ENCODE assay signal across 11 cellular contexts in genomic region chr21:46661627-46662366, GRCh38. TPM values are rescaled to one million over a fixed set of nuclear protein-coding genes. Genes with fewer than 3 reads are reported as not detected.
DNase-seq lines count a peak whose midpoint lies in the region; ATAC-seq and TF ChIP-seq lines count a peak whose summit lies in the region.
"Had no signal": no experiment of that assay in that cellular context is flagged by ENCODE, and none has a peak within 500 bp of the region (broad histone marks: within the 10 kb centered on the region; RNA-seq: fewer than 3 reads in every experiment).

No MANE protein-coding gene starts in this region.

- ATAC-seq in activated CD8-positive, alpha-beta T cell treated with anti-CD3 and anti-CD28 coated beads for 36 hours, result no peak
- ATAC-seq in activated CD8-positive, alpha-beta T cell treated with anti-CD3 and anti-CD28 coated beads, Interleukin-2, amount 10 ng/mL, durations not matched to agents 7 days and 5 days, result no peak
- ATAC-seq in esophagus mucosa, result no peak
- ATAC-seq: A549 had no signal

- intact Hi-C loops in activated CD8-positive, alpha-beta T cell treated with anti-CD3 and anti-CD28 coated beads for 36 hours (cut with micrococcal nuclease), result no loop called here
- intact Hi-C loops in tibial artery (cut with DNase I; ENCODE audit: low total_unique reads), result no loop called here

- CTCF ChIA-PET in activated CD8-positive, alpha-beta T cell treated with anti-CD3 and anti-CD28 coated beads for 36 hours (lab: Charles Lee), result interaction anchor here (0.7 kb wide), 2 partner anchors 8 to 10 kb away, joined by 4 read pairs; no protein-coding TSS in a partner anchor
- CTCF ChIA-PET in activated CD8-positive, alpha-beta T cell treated with anti-CD3 and anti-CD28 coated beads, Interleukin-2, amount 10 ng/mL, durations not matched to agents 7 days and 5 days (lab: Charles Lee), result interaction anchor here (0.8 to 1.0 kb wide), 3 partner anchors 18 to 140 kb away, joined by 3 read pairs; no protein-coding TSS in a partner anchor

- H3K18ac ChIP-seq in mesenchymal stem cell (ENCODE audit: low read depth in 1 of 2, low read length in 2 of 2), result no peak overlapping the region

- H3K36me3 ChIP-seq in mesenchymal stem cell (ENCODE audit: control insufficient read depth in 1 of 2, insufficient read depth in 2 of 2, low read depth in 1 of 2, low read length in 2 of 2) (peaks cover 60 to 69% of the 10 kb centered on the region in 2 experiments), tibial artery (peaks cover 34 to 68% (median 51%) of the 10 kb centered on the region in 3 donors)

- H3K4me1 Mint-ChIP-seq in activated CD8-positive, alpha-beta T cell treated with anti-CD3 and anti-CD28 coated beads for 36 hours (ENCODE audit: low read depth), result peaks cover 22% of the 10 kb centered on the region
- H3K4me1 Mint-ChIP-seq in activated CD8-positive, alpha-beta T cell treated with anti-CD3 and anti-CD28 coated beads, Interleukin-2, amount 10 ng/mL, durations not matched to agents 7 days and 5 days (ENCODE audit: low read depth), result peaks cover 21% of the 10 kb centered on the region

- H2BK5ac ChIP-seq in mesenchymal stem cell (ENCODE audit: low read depth, low read length, poor library complexity, severe bottlenecking), result no peak overlapping the region

- no peak overlapping the region for H3K4ac ChIP-seq in mesenchymal stem cell (ENCODE audit: low read depth in 1 of 2, low read length in 2 of 2)

- H3K4me1 ChIP-seq in mesenchymal stem cell (ENCODE audit: control insufficient read depth, insufficient read depth, low read depth, low read length) (peaks cover 4% of the 10 kb centered on the region), tibial artery (peaks cover 0 to 7% (median under 1%) of the 10 kb centered on the region in 4 donors)
- H3K4me1 ChIP-seq: A549 had no signal

- no peak overlapping the region for H4K91ac ChIP-seq in mesenchymal stem cell (ENCODE audit: low read length)

- H3K27me3 ChIP-seq in mesenchymal stem cell (ENCODE audit: control insufficient read depth in 1 of 2, insufficient read depth in 1 of 2, low read length in 2 of 2) (no peaks in the 10 kb centered on the region), tibial artery (no peaks in the 10 kb centered on the region)

- peak overlapping the region in 1 of 2 experiments; percentile 64 for H3K23ac ChIP-seq in mesenchymal stem cell (ENCODE audit: low read length in 2 of 2)

- peak overlapping the region in 1 of 2 experiments; percentile 46 for H3K4me3 ChIP-seq in mesenchymal stem cell (ENCODE audit: insufficient read depth in 1 of 2, low read depth in 1 of 2, low read length in 2 of 2)
- peak overlapping the region; percentile 44 to 49 for H3K4me3 ChIP-seq in tibial artery
- H3K4me3 ChIP-seq: A549 had no signal

- no peaks in the 10 kb centered on the region for H3K27me3 Mint-ChIP-seq in activated CD8-positive, alpha-beta T cell treated with anti-CD3 and anti-CD28 coated beads for 36 hours
- H3K27me3 Mint-ChIP-seq in activated CD8-positive, alpha-beta T cell treated with anti-CD3 and anti-CD28 coated beads, Interleukin-2, amount 10 ng/mL, durations not matched to agents 7 days and 5 days (ENCODE audit: low read depth), result no peaks in the 10 kb centered on the region

- peak overlapping the region; percentile 29 for H3K27ac ChIP-seq in cingulate gyrus (ENCODE audit: low read depth, low read length)
- H3K27ac ChIP-seq in mesenchymal stem cell (ENCODE audit: low read length, poor library complexity, severe bottlenecking), result no peak overlapping the region
- peak overlapping the region; percentile 29 to 77 for H3K27ac ChIP-seq in tibial artery
- H3K27ac ChIP-seq: A549 had no signal

- no peak overlapping the region for H2BK15ac ChIP-seq in mesenchymal stem cell (ENCODE audit: low read depth, poor library complexity, severe bottlenecking)

- H3K9me3 Mint-ChIP-seq in activated CD8-positive, alpha-beta T cell treated with anti-CD3 and anti-CD28 coated beads for 36 hours, result peaks cover 1% of the 10 kb centered on the region
- H3K9me3 Mint-ChIP-seq in activated CD8-positive, alpha-beta T cell treated with anti-CD3 and anti-CD28 coated beads, Interleukin-2, amount 10 ng/mL, durations not matched to agents 7 days and 5 days (ENCODE audit: insufficient read depth), result peaks cover 2% of the 10 kb centered on the region

- POLR2A ChIA-PET in activated CD8-positive, alpha-beta T cell treated with anti-CD3 and anti-CD28 coated beads for 36 hours (lab: Charles Lee), result interaction anchor here (1.4 kb wide), 1 partner anchor 40 kb away, joined by 5 read pairs; no protein-coding TSS in a partner anchor
- POLR2A ChIA-PET in activated CD8-positive, alpha-beta T cell treated with anti-CD3 and anti-CD28 coated beads, Interleukin-2, amount 10 ng/mL, durations not matched to agents 7 days and 5 days (lab: Charles Lee), result interaction anchor here (0.8 kb wide), 1 partner anchor 26 kb away, joined by 3 read pairs; the partner anchor contains the start of gene PRMT2

- H3K9ac ChIP-seq in mesenchymal stem cell (ENCODE audit: low read length), result peak overlapping the region; percentile 70

- H3K4me3 Mint-ChIP-seq in activated CD8-positive, alpha-beta T cell treated with anti-CD3 and anti-CD28 coated beads for 36 hours, result peak overlapping the region; percentile 47
- no peak overlapping the region for H3K4me3 Mint-ChIP-seq in activated CD8-positive, alpha-beta T cell treated with anti-CD3 and anti-CD28 coated beads, Interleukin-2, amount 10 ng/mL, durations not matched to agents 7 days and 5 days
- H3K4me3 Mint-ChIP-seq: neural crest cell had no signal

- no peak overlapping the region for H2BK120ac ChIP-seq in mesenchymal stem cell (ENCODE audit: low read depth, low read length)

- H3K9me3 ChIP-seq in mesenchymal stem cell (ENCODE audit: control insufficient read depth, low read length) (no peaks in the 10 kb centered on the region), tibial artery (no peaks in the 10 kb centered on the region)
- H3K9me3 ChIP-seq: A549 had no signal

- no peak overlapping the region for H3K27ac Mint-ChIP-seq in activated CD8-positive, alpha-beta T cell treated with anti-CD3 and anti-CD28 coated beads for 36 hours
- no peak overlapping the region for H3K27ac Mint-ChIP-seq in activated CD8-positive, alpha-beta T cell treated with anti-CD3 and anti-CD28 coated beads, Interleukin-2, amount 10 ng/mL, durations not matched to agents 7 days and 5 days

- no peak overlapping the region for H4K8ac ChIP-seq in mesenchymal stem cell (ENCODE audit: low read length)

- H3K36me3 Mint-ChIP-seq in activated CD8-positive, alpha-beta T cell treated with anti-CD3 and anti-CD28 coated beads for 36 hours (ENCODE audit: low read depth), result peaks cover 30% of the 10 kb centered on the region
- peaks cover 43% of the 10 kb centered on the region for H3K36me3 Mint-ChIP-seq in activated CD8-positive, alpha-beta T cell treated with anti-CD3 and anti-CD28 coated beads, Interleukin-2, amount 10 ng/mL, durations not matched to agents 7 days and 5 days (ENCODE audit: low read depth)

- H3K79me1 ChIP-seq in mesenchymal stem cell (replicated peaks; ENCODE audit: low read length, poor library complexity, severe bottlenecking), result peaks cover 26% of the 10 kb centered on the region

- H3K4me2 ChIP-seq in mesenchymal stem cell (ENCODE audit: low read length, poor library complexity, severe bottlenecking), result no peak overlapping the region
- H3K4me2 ChIP-seq: A549 had no signal

- DNase-seq in activated CD8-positive, alpha-beta T cell treated with anti-CD3 and anti-CD28 coated beads for 36 hours, result no peak
- DNase-seq in activated CD8-positive, alpha-beta T cell treated with anti-CD3 and anti-CD28 coated beads, Interleukin-2, amount 10 ng/mL, durations not matched to agents 7 days and 5 days, result no peak
- DNase-seq in mesenchymal stem cell (no peak), tibial artery (no peak), NCI-H2227 (lab: John Stamatoyannopoulos, UW; ENCODE audit: unreplicated experiment) (no peak), SHP77 treated with DMSO at 0.1 percent for 48 hours (lab: John Stamatoyannopoulos, UW) (no peak)
- DNase-seq: NCI-H526 treated with DMSO at 0.1 percent for 48 hours had no signal

- peak overlapping the region in 1 of 2 experiments; percentile 29 for H2BK12ac ChIP-seq in mesenchymal stem cell (ENCODE audit: low read length in 2 of 2)

- 91% methylated on average over 40 of the region's 62 CpGs for WGBS in mesenchymal stem cell

- H2AFZ ChIP-seq in mesenchymal stem cell (ENCODE audit: low read depth, low read length), result no peak overlapping the region

- no peak overlapping the region for H3K14ac ChIP-seq in mesenchymal stem cell (ENCODE audit: low read length in 2 of 2)

- no peak for TF ChIP-seq CTCF in activated CD8-positive, alpha-beta T cell treated with anti-CD3 and anti-CD28 coated beads for 36 hours (IDR thresholded peaks at IDR 0.05)
- no peak for TF ChIP-seq CTCF in tibial artery (IDR thresholded peaks at IDR 0.05)

- H2AK5ac ChIP-seq in mesenchymal stem cell (ENCODE audit: low read length, severe bottlenecking), result no peak overlapping the region

RNA-seq across cellular contexts. Expression of gene PRMT2, which starts 26.3 kb away (rescaled TPM):
- total RNA-seq in activated CD8-positive, alpha-beta T cell treated with anti-CD3 and anti-CD28 coated beads for 36 hours, result 10 to 100 TPM; 54.4 to 58.2 TPM
- total RNA-seq in activated CD8-positive, alpha-beta T cell treated with anti-CD3 and anti-CD28 coated beads, Interleukin-2, amount 10 ng/mL, durations not matched to agents 7 days and 5 days, result 100 to 1,000 TPM; 110 to 117 TPM
- 52.5 TPM for polyA plus RNA-seq in mesenchymal stem cell (2013, experiment 1 of 2)
- polyA plus RNA-seq in mesenchymal stem cell (2013, experiment 2 of 2), result 50.4 TPM
- total RNA-seq in esophagus mucosa, result 71.1 TPM

RNA-seq across cellular contexts. Expression of gene S100B, which starts 56.9 kb away (rescaled TPM):
- total RNA-seq in activated CD8-positive, alpha-beta T cell treated with anti-CD3 and anti-CD28 coated beads for 36 hours, result 1 to 10 TPM; 2.7 to 3.0 TPM
- total RNA-seq in activated CD8-positive, alpha-beta T cell treated with anti-CD3 and anti-CD28 coated beads, Interleukin-2, amount 10 ng/mL, durations not matched to agents 7 days and 5 days, result 1 to 10 TPM; 8.5 to 9.5 TPM
- not detected for polyA plus RNA-seq in mesenchymal stem cell (2013, experiment 1 of 2)
- not detected for polyA plus RNA-seq in mesenchymal stem cell (2013, experiment 2 of 2)
- total RNA-seq in esophagus mucosa, result 0.64 TPM
- polyA plus RNA-seq: A549 had no signal
